22 cellular contexts compared by ENCODE assay signal in the genomic region with DNA sequence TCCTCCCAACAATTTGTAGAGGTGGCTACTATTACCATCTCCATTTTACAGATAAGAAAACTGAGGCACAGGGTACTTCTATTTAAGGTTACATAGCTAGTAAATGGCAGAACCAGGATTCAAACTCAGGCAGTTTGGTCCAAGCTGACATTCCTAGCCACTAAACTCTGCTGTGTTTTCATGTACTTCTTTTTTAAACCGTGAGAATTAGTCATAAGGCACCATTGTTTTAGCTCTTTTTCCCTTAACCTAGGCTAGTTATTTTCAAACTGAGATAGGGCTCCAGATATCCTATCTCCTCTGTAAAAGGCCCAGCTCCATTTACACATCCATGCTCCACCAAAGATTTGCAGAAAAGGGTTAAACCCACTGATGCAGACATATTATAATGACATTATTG.
A peak's percentile ranks its signal among the peaks of the same experiment; 100 is the strongest.
DNase-seq lines count a peak whose midpoint lies in the region; ATAC-seq and TF ChIP-seq lines count a peak whose summit lies in the region.
"Had no signal": no experiment of that assay in that cellular context is flagged by ENCODE, and none has a peak within 500 bp of the region (broad histone marks: within the 10 kb centered on the region; RNA-seq: fewer than 3 reads in every experiment).

No MANE protein-coding gene starts in this region.

- H2AK5ac ChIP-seq in trophoblast cell (ENCODE audit: low read length) = no peak overlapping the region

- WGBS in trophoblast cell (ENCODE audit: extremely low coverage, insufficient coverage, insufficient read length) = no CpG with 5 or more reads among the region's 1 CpG

- DNase-seq in GM23338 (ENCODE audit: low spot score) (no peak), RWPE2 (ENCODE audit: low spot score) (no peak), endothelial cell (ENCODE audit: low spot score) (no peak), trophoblast cell (no peak), coronary artery (ENCODE audit: low spot score) (no peak)
- no peak for DNase-seq in activated naive CD4-positive, alpha-beta T cell treated with anti-CD3 and anti-CD28 coated beads, Interleukin-2, amount 10 ng/mL, durations not matched to agents 7 days and 5 days
- DNase-seq: BE2C; Caco-2; CD4-positive, alpha-beta T cell; DMS153; GF-D8; NCI-H1417; NCI-H187; NCI-H2227 treated with DMSO at 0.1 percent for 48 hours; NCI-H524; NCI-H82; OCI-M1; RPMI8226; SIG-M5 had no signal

- no peak overlapping the region for H3K4me2 ChIP-seq in GM23338
- H3K4me2 ChIP-seq in trophoblast cell (ENCODE audit: low read length) = no peak overlapping the region

- ATAC-seq in GM23338 = no peak
- no peak for ATAC-seq in RWPE2 (ENCODE audit: low read depth)
- ATAC-seq in HG02981 (IDR thresholded peaks at IDR 0.05; ENCODE audit: unreplicated experiment) = no peak
- ATAC-seq: K562 had no signal

- H3K14ac ChIP-seq in trophoblast cell (ENCODE audit: low read length) = no peak overlapping the region

- no peaks in the 10 kb centered on the region for H3K9me2 ChIP-seq in GM23338 (ENCODE audit: insufficient read depth)

- no peak overlapping the region for H4K91ac ChIP-seq in trophoblast cell (ENCODE audit: low read depth, low read length)

- no peaks in the 10 kb centered on the region for H3F3A ChIP-seq in GM23338 (replicated peaks; ENCODE audit: low read depth)

- H4K8ac ChIP-seq in trophoblast cell (ENCODE audit: low read depth, low read length) = no peak overlapping the region

- no peak overlapping the region for H2BK120ac ChIP-seq in trophoblast cell (ENCODE audit: insufficient read depth, low read length, poor library complexity)

- H3K27me3 ChIP-seq in GM23338 (ENCODE audit: insufficient read depth) (no peaks in the 10 kb centered on the region), RWPE2 (ENCODE audit: insufficient read depth, poor library complexity, severe bottlenecking) (no peaks in the 10 kb centered on the region), trophoblast cell (ENCODE audit: insufficient read depth, low read length) (no peaks in the 10 kb centered on the region)
- H3K27me3 ChIP-seq: BE2C had no signal

- no peak overlapping the region for H3K4ac ChIP-seq in trophoblast cell (ENCODE audit: low read depth, low read length)

- no peak overlapping the region for H3K23ac ChIP-seq in trophoblast cell (ENCODE audit: low read length)

- CTCF ChIA-PET in activated naive CD4-positive, alpha-beta T cell treated with anti-CD3 and anti-CD28 coated beads, Interleukin-2, amount 10 ng/mL, durations not matched to agents 7 days and 5 days (lab: Charles Lee) = no interaction called here

- H3K9me3 Mint-ChIP-seq in GM23338 (no peaks in the 10 kb centered on the region), endothelial cell (ENCODE audit: unreplicated experiment) (no peaks in the 10 kb centered on the region)
- no peaks in the 10 kb centered on the region for H3K9me3 Mint-ChIP-seq in activated naive CD4-positive, alpha-beta T cell treated with anti-CD3 and anti-CD28 coated beads, Interleukin-2, amount 10 ng/mL, durations not matched to agents 7 days and 5 days
- H3K9me3 Mint-ChIP-seq: CD4-positive, alpha-beta T cell had no signal

- H3K36me3 Mint-ChIP-seq in GM23338 (ENCODE audit: low read depth) (peaks cover 3% of the 10 kb centered on the region; the same call in 1 of the 3 replicates), endothelial cell (ENCODE audit: low read depth, unreplicated experiment) (peaks cover 5% of the 10 kb centered on the region)
- H3K36me3 Mint-ChIP-seq in activated naive CD4-positive, alpha-beta T cell treated with anti-CD3 and anti-CD28 coated beads, Interleukin-2, amount 10 ng/mL, durations not matched to agents 7 days and 5 days = no peaks in the 10 kb centered on the region

- H3K27ac ChIP-seq in GM23338 (ENCODE audit: low read depth) = 0 out of 2 replicates have a peak overlapping the region, but pooled peaks have one; percentile 35
- H3K27ac ChIP-seq in RWPE2 (ENCODE audit: poor library complexity, severe bottlenecking) = peak overlapping the region; percentile 96
- peak overlapping the region; percentile 42 for H3K27ac ChIP-seq in trophoblast cell (ENCODE audit: low read depth, low read length)
- no peak overlapping the region for H3K27ac ChIP-seq in coronary artery

- no peak overlapping the region for H2AFZ ChIP-seq in GM23338
- H2AFZ ChIP-seq in trophoblast cell (ENCODE audit: insufficient read depth, low read length, poor library complexity) = no peak overlapping the region

- H3K4me1 Mint-ChIP-seq in GM23338 (peaks cover 40% of the 10 kb centered on the region), endothelial cell (ENCODE audit: unreplicated experiment) (peaks cover 34% of the 10 kb centered on the region)
- H3K4me1 Mint-ChIP-seq in activated naive CD4-positive, alpha-beta T cell treated with anti-CD3 and anti-CD28 coated beads, Interleukin-2, amount 10 ng/mL, durations not matched to agents 7 days and 5 days = peaks cover 4% of the 10 kb centered on the region

- H3K79me1 ChIP-seq in trophoblast cell (ENCODE audit: low read length) = peaks cover 16% of the 10 kb centered on the region

- no peak overlapping the region for H3K4me3 Mint-ChIP-seq in GM23338
- no peak overlapping the region for H3K4me3 Mint-ChIP-seq in endothelial cell (ENCODE audit: unreplicated experiment)
- H3K4me3 Mint-ChIP-seq in activated naive CD4-positive, alpha-beta T cell treated with anti-CD3 and anti-CD28 coated beads, Interleukin-2, amount 10 ng/mL, durations not matched to agents 7 days and 5 days = no peak overlapping the region
- H3K4me3 Mint-ChIP-seq: CD4-positive, alpha-beta T cell had no signal

- no peak overlapping the region for H2BK12ac ChIP-seq in trophoblast cell (ENCODE audit: low read length)

- H3K9ac ChIP-seq in trophoblast cell (ENCODE audit: low read length) = no peak overlapping the region

- H3K18ac ChIP-seq in trophoblast cell (ENCODE audit: low read length) = no peak overlapping the region

- H4K12ac ChIP-seq in trophoblast cell (ENCODE audit: low read depth, low read length) = no peak overlapping the region

- H3K4me1 ChIP-seq in GM23338 (ENCODE audit: insufficient read depth) (peaks cover 40% of the 10 kb centered on the region), RWPE2 (ENCODE audit: insufficient read depth, poor library complexity, severe bottlenecking) (peaks cover 40% of the 10 kb centered on the region), trophoblast cell (ENCODE audit: control insufficient read depth in 1 of 2, insufficient read depth in 2 of 2, low read length in 2 of 2) (peaks cover 18 to 26% of the 10 kb centered on the region in 2 experiments)
- H3K4me1 ChIP-seq: BE2C had no signal

- H3K79me2 ChIP-seq in GM23338 (replicated peaks; ENCODE audit: insufficient read depth) (peaks cover 89% of the 10 kb centered on the region), trophoblast cell (ENCODE audit: control insufficient read depth, insufficient read depth, low read length, poor library complexity) (peaks cover 13% of the 10 kb centered on the region)

- no peaks in the 10 kb centered on the region for H3K36me3 ChIP-seq in GM23338 (ENCODE audit: insufficient read depth)
- no peaks in the 10 kb centered on the region for H3K36me3 ChIP-seq in RWPE2 (ENCODE audit: low read depth)
- H3K36me3 ChIP-seq in trophoblast cell (ENCODE audit: control insufficient read depth in 1 of 2, insufficient read depth in 2 of 2, low read length in 2 of 2) = peaks cover 2% of the 10 kb centered on the region in 2 experiments
- H3K36me3 ChIP-seq: BE2C, HAP-1 had no signal

- no peaks in the 10 kb centered on the region for H4K20me1 ChIP-seq in GM23338 (replicated peaks; ENCODE audit: insufficient read depth)

- H3K9me3 ChIP-seq in RWPE2 (ENCODE audit: severe bottlenecking) (no peaks in the 10 kb centered on the region), trophoblast cell (ENCODE audit: insufficient read depth, low read depth, low read length) (no peaks in the 10 kb centered on the region)
- H3K9me3 ChIP-seq: BE2C, Caco-2, HAP-1 had no signal

- H3K27ac Mint-ChIP-seq in GM23338 = 0 out of 2 replicates have a peak overlapping the region, but pooled peaks have one; percentile 44
- peak overlapping the region; percentile 49 for H3K27ac Mint-ChIP-seq in endothelial cell (ENCODE audit: unreplicated experiment)
- no peak overlapping the region for H3K27ac Mint-ChIP-seq in activated naive CD4-positive, alpha-beta T cell treated with anti-CD3 and anti-CD28 coated beads, Interleukin-2, amount 10 ng/mL, durations not matched to agents 7 days and 5 days
- H3K27ac Mint-ChIP-seq: CD4-positive, alpha-beta T cell had no signal

- H3K27me3 Mint-ChIP-seq in GM23338 (ENCODE audit: insufficient read depth, low read depth, poor library complexity) (no peaks in the 10 kb centered on the region), endothelial cell (ENCODE audit: unreplicated experiment) (peaks cover 4% of the 10 kb centered on the region)
- H3K27me3 Mint-ChIP-seq in activated naive CD4-positive, alpha-beta T cell treated with anti-CD3 and anti-CD28 coated beads, Interleukin-2, amount 10 ng/mL, durations not matched to agents 7 days and 5 days = peaks cover 4% of the 10 kb centered on the region
- H3K27me3 Mint-ChIP-seq: CD4-positive, alpha-beta T cell had no signal

- H2BK5ac ChIP-seq in trophoblast cell (ENCODE audit: low read depth, low read length, poor library complexity) = no peak overlapping the region

- TF ChIP-seq CTCF in GM23338 (conservative IDR thresholded peaks at IDR 0.05; ENCODE audit: low read depth in 2 of 2) (no peak), RWPE2 (IDR thresholded peaks at IDR 0.05; ENCODE audit: poor library complexity, severe bottlenecking) (no peak), endothelial cell (IDR thresholded peaks at IDR 0.05; ENCODE audit: unreplicated experiment) (no peak), coronary artery (IDR thresholded peaks at IDR 0.05) (no peak)

- H3K4me3 ChIP-seq in GM23338 (no peak overlapping the region), RWPE2 (ENCODE audit: severe bottlenecking) (no peak overlapping the region), trophoblast cell (ENCODE audit: low read depth, low read length) (no peak overlapping the region), coronary artery (no peak overlapping the region)
- H3K4me3 ChIP-seq: HAP-1, K562 had no signal

TF ChIP-seq in GM23338, 12 proteins besides CTCF, POLR2A, EP300 and RAD21:
- no peak for TF ChIP-seq NANOG (IDR thresholded peaks at IDR 0.05; ENCODE audit: borderline replicate concordance)
- TF ChIP-seq EZH2phosphoT487 (IDR thresholded peaks at IDR 0.05; ENCODE audit: unreplicated experiment) = no peak

Comparison
In these comparisons a context has a peak if more than half of its experiments do, and no peak if none do; other contexts are left out.
1. H3K27ac ChIP-seq: peak in GM23338 (single experiment), RWPE2 (single experiment) and trophoblast cell (single experiment); none in coronary artery (0 of 2).